ENCODE assay signal across 1 cellular context in genomic region chr14:102683399-102684275, GRCh38.
TF ChIP-seq lines count a peak whose summit lies in the region.

No MANE protein-coding gene starts in this region.

TF ChIP-seq in HepG2, 621 proteins besides CTCF, POLR2A, EP300 and RAD21 (continued from another document and continues in another):
- TF ChIP-seq FLYWCH1 (CRISPR knock-in tag; IDR thresholded peaks at IDR 0.05) (no peak), NAIF1 (CRISPR knock-in tag; IDR thresholded peaks at IDR 0.05; ENCODE audit: borderline replicate concordance) (no peak), KMT2A (CRISPR knock-in tag; IDR thresholded peaks at IDR 0.05) (peak; percentile 93), CC2D1A (CRISPR knock-in tag; IDR thresholded peaks at IDR 0.05) (no peak), YY1 (IDR thresholded peaks at IDR 0.05; ENCODE audit: insufficient read depth, insufficient replicate concordance, low read depth, low read length) (peak; percentile 59), ZNF557 (CRISPR knock-in tag; IDR thresholded peaks at IDR 0.05) (no peak), POGZ (CRISPR knock-in tag; IDR thresholded peaks at IDR 0.05) (peak; percentile 74), JARID2 (CRISPR knock-in tag; IDR thresholded peaks at IDR 0.05; ENCODE audit: insufficient replicate concordance) (no peak), ZNF547 (CRISPR knock-in tag; IDR thresholded peaks at IDR 0.05) (peak; percentile 20; the same call in 1 of the 2 replicates), ZNF614 (CRISPR knock-in tag; IDR thresholded peaks at IDR 0.05; ENCODE audit: borderline replicate concordance) (peak; percentile 38; the same call in 1 of the 2 replicates), SETDB1 (CRISPR knock-in tag; IDR thresholded peaks at IDR 0.05; ENCODE audit: borderline replicate concordance) (no peak), CENPBD1 (CRISPR knock-in tag; IDR thresholded peaks at IDR 0.05; ENCODE audit: borderline replicate concordance, low read depth) (no peak), ZNF30 (CRISPR knock-in tag; IDR thresholded peaks at IDR 0.05) (no peak), ZNF44 (CRISPR knock-in tag; IDR thresholded peaks at IDR 0.05) (no peak), ZKSCAN8 (CRISPR knock-in tag; IDR thresholded peaks at IDR 0.05; ENCODE audit: borderline replicate concordance) (no peak), GZF1 (CRISPR knock-in tag; IDR thresholded peaks at IDR 0.05) (no peak), SPEN (CRISPR knock-in tag; IDR thresholded peaks at IDR 0.05; ENCODE audit: low read depth) (peak; percentile 71), HNRNPLL (IDR thresholded peaks at IDR 0.05; ENCODE audit: low read depth, low read length, poor library complexity, severe bottlenecking) (peak; percentile 62), HES4 (CRISPR knock-in tag; IDR thresholded peaks at IDR 0.05; ENCODE audit: borderline replicate concordance) (no peak), ZFY (CRISPR knock-in tag; IDR thresholded peaks at IDR 0.05) (peak; percentile 86), BORCS8-MEF2B (CRISPR knock-in tag; IDR thresholded peaks at IDR 0.05) (0 out of 2 replicates have a peak, but pooled peaks have one; percentile 25), CAMTA2 (CRISPR knock-in tag; IDR thresholded peaks at IDR 0.05; ENCODE audit: borderline replicate concordance) (no peak), ZBTB34 (CRISPR knock-in tag; IDR thresholded peaks at IDR 0.05) (peak; percentile 52; the same call in 1 of the 2 replicates), CEBPB (IDR thresholded peaks at IDR 0.05; ENCODE audit: borderline replicate concordance, low read depth, low read length) (no peak), GTF3A (CRISPR knock-in tag; conservative IDR thresholded peaks at IDR 0.05) (0 out of 2 replicates have a peak, but pooled peaks have one; percentile 75), ZNF747 (CRISPR knock-in tag; IDR thresholded peaks at IDR 0.05; ENCODE audit: borderline replicate concordance) (no peak), ZNF691 (CRISPR knock-in tag; IDR thresholded peaks at IDR 0.05; ENCODE audit: borderline replicate concordance, low read depth) (no peak; the same call in 1 of the 2 replicates), HHEX (CRISPR knock-in tag; IDR thresholded peaks at IDR 0.05) (no peak), ZSCAN5A (CRISPR knock-in tag; IDR thresholded peaks at IDR 0.05; ENCODE audit: borderline replicate concordance) (no peak), TCF7L2 (IDR thresholded peaks at IDR 0.05; ENCODE audit: low read depth, low read length) (no peak), ZNF431 (CRISPR knock-in tag; IDR thresholded peaks at IDR 0.05; ENCODE audit: borderline replicate concordance, low read depth) (0 out of 2 replicates have a peak, but pooled peaks have one; percentile 41), HOXA5 (CRISPR knock-in tag; IDR thresholded peaks at IDR 0.05) (peak; percentile 27; the same call in 1 of the 2 replicates), PCBP2 (optimal IDR thresholded peaks at IDR 0.05; ENCODE audit: low read depth, low read length, poor library complexity, severe bottlenecking) (no peak), KAT2B (IDR thresholded peaks at IDR 0.05; ENCODE audit: borderline replicate concordance, low read depth, low read length) (no peak), HCFC1 (IDR thresholded peaks at IDR 0.05; ENCODE audit: low read depth, low read length) (no peak), GATAD1 (CRISPR knock-in tag; IDR thresholded peaks at IDR 0.05) (no peak)
- TF ChIP-seq, protein P1, sequence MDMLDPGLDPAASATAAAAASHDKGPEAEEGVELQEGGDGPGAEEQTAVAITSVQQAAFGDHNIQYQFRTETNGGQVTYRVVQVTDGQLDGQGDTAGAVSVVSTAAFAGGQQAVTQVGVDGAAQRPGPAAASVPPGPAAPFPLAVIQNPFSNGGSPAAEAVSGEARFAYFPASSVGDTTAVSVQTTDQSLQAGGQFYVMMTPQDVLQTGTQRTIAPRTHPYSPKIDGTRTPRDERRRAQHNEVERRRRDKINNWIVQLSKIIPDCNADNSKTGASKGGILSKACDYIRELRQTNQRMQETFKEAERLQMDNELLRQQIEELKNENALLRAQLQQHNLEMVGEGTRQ (IDR thresholded peaks at IDR 0.05; ENCODE audit: low read depth, low read length): no peak
- TF ChIP-seq, protein P1 (CRISPR knock-in tag; IDR thresholded peaks at IDR 0.05; ENCODE audit: borderline replicate concordance): no peak
- TF ChIP-seq, protein P2, sequence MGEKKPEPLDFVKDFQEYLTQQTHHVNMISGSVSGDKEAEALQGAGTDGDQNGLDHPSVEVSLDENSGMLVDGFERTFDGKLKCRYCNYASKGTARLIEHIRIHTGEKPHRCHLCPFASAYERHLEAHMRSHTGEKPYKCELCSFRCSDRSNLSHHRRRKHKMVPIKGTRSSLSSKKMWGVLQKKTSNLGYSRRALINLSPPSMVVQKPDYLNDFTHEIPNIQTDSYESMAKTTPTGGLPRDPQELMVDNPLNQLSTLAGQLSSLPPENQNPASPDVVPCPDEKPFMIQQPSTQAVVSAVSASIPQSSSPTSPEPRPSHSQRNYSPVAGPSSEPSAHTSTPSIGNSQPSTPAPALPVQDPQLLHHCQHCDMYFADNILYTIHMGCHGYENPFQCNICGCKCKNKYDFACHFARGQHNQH (CRISPR knock-in tag; IDR thresholded peaks at IDR 0.05): peak; percentile 50; the same call in 1 of the 2 replicates
- TF ChIP-seq, protein P3, sequence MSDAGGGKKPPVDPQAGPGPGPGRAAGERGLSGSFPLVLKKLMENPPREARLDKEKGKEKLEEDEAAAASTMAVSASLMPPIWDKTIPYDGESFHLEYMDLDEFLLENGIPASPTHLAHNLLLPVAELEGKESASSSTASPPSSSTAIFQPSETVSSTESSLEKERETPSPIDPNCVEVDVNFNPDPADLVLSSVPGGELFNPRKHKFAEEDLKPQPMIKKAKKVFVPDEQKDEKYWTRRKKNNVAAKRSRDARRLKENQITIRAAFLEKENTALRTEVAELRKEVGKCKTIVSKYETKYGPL (CRISPR knock-in tag; IDR thresholded peaks at IDR 0.05): no peak
- TF ChIP-seq, protein P4, sequence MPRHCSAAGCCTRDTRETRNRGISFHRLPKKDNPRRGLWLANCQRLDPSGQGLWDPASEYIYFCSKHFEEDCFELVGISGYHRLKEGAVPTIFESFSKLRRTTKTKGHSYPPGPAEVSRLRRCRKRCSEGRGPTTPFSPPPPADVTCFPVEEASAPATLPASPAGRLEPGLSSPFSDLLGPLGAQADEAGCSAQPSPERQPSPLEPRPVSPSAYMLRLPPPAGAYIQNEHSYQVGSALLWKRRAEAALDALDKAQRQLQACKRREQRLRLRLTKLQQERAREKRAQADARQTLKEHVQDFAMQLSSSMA (CRISPR knock-in tag; IDR thresholded peaks at IDR 0.05): no peak
- TF ChIP-seq, protein P5, sequence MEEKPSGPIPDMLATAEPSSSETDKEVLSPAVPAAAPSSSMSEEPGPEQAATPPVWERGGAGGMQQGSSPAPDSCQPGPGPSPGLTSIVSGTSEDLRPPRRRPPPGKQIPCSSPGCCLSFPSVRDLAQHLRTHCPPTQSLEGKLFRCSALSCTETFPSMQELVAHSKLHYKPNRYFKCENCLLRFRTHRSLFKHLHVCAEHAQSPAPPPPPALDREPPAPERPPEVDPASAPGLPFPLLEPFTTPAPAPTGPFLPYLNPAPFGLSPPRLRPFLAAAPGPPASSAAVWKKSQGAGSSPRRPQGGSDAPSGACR (CRISPR knock-in tag; IDR thresholded peaks at IDR 0.05): peak; percentile 76; the same call in 1 of the 2 replicates
- TF ChIP-seq, protein P6, sequence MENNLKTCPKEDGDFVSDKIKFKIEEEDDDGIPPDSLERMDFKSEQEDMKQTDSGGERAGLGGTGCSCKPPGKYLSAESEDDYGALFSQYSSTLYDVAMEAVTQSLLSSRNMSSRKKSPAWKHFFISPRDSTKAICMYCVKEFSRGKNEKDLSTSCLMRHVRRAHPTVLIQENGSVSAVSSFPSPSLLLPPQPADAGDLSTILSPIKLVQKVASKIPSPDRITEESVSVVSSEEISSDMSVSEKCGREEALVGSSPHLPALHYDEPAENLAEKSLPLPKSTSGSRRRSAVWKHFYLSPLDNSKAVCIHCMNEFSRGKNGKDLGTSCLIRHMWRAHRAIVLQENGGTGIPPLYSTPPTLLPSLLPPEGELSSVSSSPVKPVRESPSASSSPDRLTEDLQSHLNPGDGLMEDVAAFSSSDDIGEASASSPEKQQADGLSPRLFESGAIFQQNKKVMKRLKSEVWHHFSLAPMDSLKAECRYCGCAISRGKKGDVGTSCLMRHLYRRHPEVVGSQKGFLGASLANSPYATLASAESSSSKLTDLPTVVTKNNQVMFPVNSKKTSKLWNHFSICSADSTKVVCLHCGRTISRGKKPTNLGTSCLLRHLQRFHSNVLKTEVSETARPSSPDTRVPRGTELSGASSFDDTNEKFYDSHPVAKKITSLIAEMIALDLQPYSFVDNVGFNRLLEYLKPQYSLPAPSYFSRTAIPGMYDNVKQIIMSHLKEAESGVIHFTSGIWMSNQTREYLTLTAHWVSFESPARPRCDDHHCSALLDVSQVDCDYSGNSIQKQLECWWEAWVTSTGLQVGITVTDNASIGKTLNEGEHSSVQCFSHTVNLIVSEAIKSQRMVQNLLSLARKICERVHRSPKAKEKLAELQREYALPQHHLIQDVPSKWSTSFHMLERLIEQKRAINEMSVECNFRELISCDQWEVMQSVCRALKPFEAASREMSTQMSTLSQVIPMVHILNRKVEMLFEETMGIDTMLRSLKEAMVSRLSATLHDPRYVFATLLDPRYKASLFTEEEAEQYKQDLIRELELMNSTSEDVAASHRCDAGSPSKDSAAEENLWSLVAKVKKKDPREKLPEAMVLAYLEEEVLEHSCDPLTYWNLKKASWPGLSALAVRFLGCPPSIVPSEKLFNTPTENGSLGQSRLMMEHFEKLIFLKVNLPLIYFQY (CRISPR knock-in tag; IDR thresholded peaks at IDR 0.05; ENCODE audit: borderline replicate concordance): no peak
- TF ChIP-seq, protein P7, sequence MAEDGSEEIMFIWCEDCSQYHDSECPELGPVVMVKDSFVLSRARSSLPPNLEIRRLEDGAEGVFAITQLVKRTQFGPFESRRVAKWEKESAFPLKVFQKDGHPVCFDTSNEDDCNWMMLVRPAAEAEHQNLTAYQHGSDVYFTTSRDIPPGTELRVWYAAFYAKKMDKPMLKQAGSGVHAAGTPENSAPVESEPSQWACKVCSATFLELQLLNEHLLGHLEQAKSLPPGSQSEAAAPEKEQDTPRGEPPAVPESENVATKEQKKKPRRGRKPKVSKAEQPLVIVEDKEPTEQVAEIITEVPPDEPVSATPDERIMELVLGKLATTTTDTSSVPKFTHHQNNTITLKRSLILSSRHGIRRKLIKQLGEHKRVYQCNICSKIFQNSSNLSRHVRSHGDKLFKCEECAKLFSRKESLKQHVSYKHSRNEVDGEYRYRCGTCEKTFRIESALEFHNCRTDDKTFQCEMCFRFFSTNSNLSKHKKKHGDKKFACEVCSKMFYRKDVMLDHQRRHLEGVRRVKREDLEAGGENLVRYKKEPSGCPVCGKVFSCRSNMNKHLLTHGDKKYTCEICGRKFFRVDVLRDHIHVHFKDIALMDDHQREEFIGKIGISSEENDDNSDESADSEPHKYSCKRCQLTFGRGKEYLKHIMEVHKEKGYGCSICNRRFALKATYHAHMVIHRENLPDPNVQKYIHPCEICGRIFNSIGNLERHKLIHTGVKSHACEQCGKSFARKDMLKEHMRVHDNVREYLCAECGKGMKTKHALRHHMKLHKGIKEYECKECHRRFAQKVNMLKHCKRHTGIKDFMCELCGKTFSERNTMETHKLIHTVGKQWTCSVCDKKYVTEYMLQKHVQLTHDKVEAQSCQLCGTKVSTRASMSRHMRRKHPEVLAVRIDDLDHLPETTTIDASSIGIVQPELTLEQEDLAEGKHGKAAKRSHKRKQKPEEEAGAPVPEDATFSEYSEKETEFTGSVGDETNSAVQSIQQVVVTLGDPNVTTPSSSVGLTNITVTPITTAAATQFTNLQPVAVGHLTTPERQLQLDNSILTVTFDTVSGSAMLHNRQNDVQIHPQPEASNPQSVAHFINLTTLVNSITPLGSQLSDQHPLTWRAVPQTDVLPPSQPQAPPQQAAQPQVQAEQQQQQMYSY (CRISPR knock-in tag; IDR thresholded peaks at IDR 0.05): no peak
- TF ChIP-seq, protein P8, sequence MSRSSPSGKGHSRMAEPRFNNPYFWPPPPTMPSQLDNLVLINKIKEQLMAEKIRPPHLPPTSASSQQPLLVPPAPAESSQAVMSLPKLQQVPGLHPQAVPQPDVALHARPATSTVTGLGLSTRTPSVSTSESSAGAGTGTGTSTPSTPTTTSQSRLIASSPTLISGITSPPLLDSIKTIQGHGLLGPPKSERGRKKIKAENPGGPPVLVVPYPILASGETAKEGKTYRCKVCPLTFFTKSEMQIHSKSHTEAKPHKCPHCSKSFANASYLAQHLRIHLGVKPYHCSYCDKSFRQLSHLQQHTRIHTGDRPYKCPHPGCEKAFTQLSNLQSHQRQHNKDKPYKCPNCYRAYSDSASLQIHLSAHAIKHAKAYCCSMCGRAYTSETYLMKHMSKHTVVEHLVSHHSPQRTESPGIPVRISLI (CRISPR knock-in tag; IDR thresholded peaks at IDR 0.05; ENCODE audit: borderline replicate concordance): peak; percentile 42; the same call in 1 of the 2 replicates
